Comparison of ENCODE assay signal across 1 cellular context in the genomic region with DNA sequence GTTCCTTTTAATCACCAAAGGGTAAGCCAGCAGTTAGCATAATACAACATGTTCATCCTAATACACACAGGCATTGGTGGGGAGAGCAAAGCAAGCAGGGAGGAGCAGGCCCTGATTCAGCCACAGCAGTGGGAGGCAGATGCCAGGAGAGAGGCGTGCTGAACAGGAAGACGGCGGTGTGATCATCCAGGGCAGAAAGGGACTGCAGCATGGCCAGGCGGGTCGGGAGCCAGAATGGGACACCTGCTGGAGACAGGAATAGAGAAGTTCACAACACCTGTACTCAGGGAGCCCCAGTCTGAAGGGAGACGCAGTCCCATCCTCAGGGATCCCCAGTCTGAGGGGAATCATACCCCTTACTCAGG.
TF ChIP-seq lines count a peak whose summit lies in the region.

No MANE protein-coding gene starts in this region.

TF ChIP-seq in GM23338, 12 proteins besides CTCF, POLR2A, EP300 and RAD21 (continued from another document):
- TF ChIP-seq, protein P1, sequence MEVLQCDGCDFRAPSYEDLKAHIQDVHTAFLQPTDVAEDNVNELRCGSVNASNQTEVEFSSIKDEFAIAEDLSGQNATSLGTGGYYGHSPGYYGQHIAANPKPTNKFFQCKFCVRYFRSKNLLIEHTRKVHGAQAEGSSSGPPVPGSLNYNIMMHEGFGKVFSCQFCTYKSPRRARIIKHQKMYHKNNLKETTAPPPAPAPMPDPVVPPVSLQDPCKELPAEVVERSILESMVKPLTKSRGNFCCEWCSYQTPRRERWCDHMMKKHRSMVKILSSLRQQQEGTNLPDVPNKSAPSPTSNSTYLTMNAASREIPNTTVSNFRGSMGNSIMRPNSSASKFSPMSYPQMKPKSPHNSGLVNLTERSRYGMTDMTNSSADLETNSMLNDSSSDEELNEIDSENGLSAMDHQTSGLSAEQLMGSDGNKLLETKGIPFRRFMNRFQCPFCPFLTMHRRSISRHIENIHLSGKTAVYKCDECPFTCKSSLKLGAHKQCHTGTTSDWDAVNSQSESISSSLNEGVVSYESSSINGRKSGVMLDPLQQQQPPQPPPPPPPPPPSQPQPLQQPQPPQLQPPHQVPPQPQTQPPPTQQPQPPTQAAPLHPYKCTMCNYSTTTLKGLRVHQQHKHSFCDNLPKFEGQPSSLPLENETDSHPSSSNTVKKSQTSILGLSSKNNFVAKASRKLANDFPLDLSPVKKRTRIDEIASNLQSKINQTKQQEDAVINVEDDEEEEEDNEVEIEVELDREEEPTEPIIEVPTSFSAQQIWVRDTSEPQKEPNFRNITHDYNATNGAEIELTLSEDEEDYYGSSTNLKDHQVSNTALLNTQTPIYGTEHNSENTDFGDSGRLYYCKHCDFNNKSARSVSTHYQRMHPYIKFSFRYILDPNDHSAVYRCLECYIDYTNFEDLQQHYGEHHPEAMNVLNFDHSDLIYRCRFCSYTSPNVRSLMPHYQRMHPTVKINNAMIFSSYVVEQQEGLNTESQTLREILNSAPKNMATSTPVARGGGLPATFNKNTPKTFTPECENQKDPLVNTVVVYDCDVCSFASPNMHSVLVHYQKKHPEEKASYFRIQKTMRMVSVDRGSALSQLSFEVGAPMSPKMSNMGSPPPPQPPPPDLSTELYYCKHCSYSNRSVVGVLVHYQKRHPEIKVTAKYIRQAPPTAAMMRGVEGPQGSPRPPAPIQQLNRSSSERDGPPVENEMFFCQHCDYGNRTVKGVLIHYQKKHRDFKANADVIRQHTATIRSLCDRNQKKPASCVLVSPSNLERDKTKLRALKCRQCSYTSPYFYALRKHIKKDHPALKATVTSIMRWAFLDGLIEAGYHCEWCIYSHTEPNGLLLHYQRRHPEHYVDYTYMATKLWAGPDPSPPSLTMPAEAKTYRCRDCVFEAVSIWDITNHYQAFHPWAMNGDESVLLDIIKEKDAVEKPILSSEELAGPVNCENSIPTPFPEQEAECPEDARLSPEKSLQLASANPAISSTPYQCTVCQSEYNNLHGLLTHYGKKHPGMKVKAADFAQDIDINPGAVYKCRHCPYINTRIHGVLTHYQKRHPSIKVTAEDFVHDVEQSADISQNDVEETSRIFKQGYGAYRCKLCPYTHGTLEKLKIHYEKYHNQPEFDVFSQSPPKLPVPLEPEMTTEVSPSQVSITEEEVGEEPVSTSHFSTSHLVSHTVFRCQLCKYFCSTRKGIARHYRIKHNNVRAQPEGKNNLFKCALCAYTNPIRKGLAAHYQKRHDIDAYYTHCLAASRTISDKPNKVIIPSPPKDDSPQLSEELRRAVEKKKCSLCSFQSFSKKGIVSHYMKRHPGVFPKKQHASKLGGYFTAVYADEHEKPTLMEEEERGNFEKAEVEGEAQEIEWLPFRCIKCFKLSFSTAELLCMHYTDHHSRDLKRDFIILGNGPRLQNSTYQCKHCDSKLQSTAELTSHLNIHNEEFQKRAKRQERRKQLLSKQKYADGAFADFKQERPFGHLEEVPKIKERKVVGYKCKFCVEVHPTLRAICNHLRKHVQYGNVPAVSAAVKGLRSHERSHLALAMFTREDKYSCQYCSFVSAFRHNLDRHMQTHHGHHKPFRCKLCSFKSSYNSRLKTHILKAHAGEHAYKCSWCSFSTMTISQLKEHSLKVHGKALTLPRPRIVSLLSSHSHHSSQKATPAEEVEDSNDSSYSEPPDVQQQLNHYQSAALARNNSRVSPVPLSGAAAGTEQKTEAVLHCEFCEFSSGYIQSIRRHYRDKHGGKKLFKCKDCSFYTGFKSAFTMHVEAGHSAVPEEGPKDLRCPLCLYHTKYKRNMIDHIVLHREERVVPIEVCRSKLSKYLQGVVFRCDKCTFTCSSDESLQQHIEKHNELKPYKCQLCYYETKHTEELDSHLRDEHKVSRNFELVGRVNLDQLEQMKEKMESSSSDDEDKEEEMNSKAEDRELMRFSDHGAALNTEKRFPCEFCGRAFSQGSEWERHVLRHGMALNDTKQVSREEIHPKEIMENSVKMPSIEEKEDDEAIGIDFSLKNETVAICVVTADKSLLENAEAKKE (CRISPR knock-in tag; IDR thresholded peaks at IDR 0.05), result no peak
- TF ChIP-seq ZNF114 (CRISPR knock-in tag; IDR thresholded peaks at IDR 0.05) (no peak), POLR2AphosphoS5 (IDR thresholded peaks at IDR 0.05; ENCODE audit: low read depth) (no peak), EZH2 (IDR thresholded peaks at IDR 0.05; ENCODE audit: low read depth, unreplicated experiment) (no peak), EZH2phosphoT487 (IDR thresholded peaks at IDR 0.05; ENCODE audit: unreplicated experiment) (no peak), ZNF331 (CRISPR knock-in tag; IDR thresholded peaks at IDR 0.05; ENCODE audit: low read depth) (no peak)
